In the genomic region with DNA sequence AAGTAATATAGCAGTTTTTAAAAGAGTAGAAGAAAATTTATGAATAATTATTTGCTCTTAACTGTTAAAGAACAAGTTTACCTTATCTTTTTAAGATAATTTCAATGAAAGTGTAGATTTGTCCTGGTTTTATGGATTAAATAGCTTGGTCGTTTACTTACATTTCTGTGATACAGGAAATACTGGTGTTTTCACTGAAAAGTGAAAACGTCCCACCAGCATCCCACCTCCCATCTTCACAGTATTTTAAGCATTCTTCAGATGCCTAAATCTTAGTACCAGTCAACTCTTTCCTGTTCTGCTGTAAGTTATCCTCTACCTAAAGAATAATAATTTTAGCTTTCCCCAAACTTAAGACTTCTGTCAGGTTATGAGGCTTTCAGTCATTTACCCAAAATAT, we compare ENCODE assay signal across 19 cellular contexts. TPM values are rescaled to one million over a fixed set of nuclear protein-coding genes. Genes with fewer than 3 reads are reported as not detected.
DNase-seq lines count a peak whose midpoint lies in the region; TF ChIP-seq lines count a peak whose summit lies in the region.
"Had no signal": no experiment of that assay in that cellular context is flagged by ENCODE, and none has a peak within 500 bp of the region (broad histone marks: within the 10 kb centered on the region; RNA-seq: fewer than 3 reads in every experiment).

No MANE protein-coding gene starts in this region.

- H3K4me3 ChIP-seq in effector memory CD4-positive, alpha-beta T cell (ENCODE audit: insufficient read depth, low read depth, low read length, poor library complexity, severe bottlenecking): no peak overlapping the region
- H3K4me3 ChIP-seq in stomach: no peak overlapping the region
- H3K4me3 ChIP-seq: uterus had no signal

- peak overlapping the region; percentile 95 for H3K27ac Mint-ChIP-seq in activated naive CD4-positive, alpha-beta T cell treated with anti-CD3 and anti-CD28 coated beads, Interleukin-2, amount 50 U/mL, for 24 hours

- no peaks in the 10 kb centered on the region for H3K9me3 Mint-ChIP-seq in activated naive CD4-positive, alpha-beta T cell treated with anti-CD3 and anti-CD28 coated beads, Interleukin-2, amount 50 U/mL, for 24 hours

- intact Hi-C loops in stomach (cut with DNase I; ENCODE audit: low total_unique reads): no loop called here

- no peak for TF ChIP-seq CTCF in VCaP (conservative IDR thresholded peaks at IDR 0.05)
- no peak for TF ChIP-seq CTCF in stomach (IDR thresholded peaks at IDR 0.05)

- H3K27me3 Mint-ChIP-seq in activated naive CD4-positive, alpha-beta T cell treated with anti-CD3 and anti-CD28 coated beads, Interleukin-2, amount 50 U/mL, for 24 hours: no peaks in the 10 kb centered on the region

- peaks cover 75% of the 10 kb centered on the region for H3K4me1 Mint-ChIP-seq in activated naive CD4-positive, alpha-beta T cell treated with anti-CD3 and anti-CD28 coated beads, Interleukin-2, amount 50 U/mL, for 24 hours

- H3K36me3 Mint-ChIP-seq in activated naive CD4-positive, alpha-beta T cell treated with anti-CD3 and anti-CD28 coated beads, Interleukin-2, amount 50 U/mL, for 24 hours: peaks cover 13% of the 10 kb centered on the region

- H3K4me1 ChIP-seq in effector memory CD4-positive, alpha-beta T cell (ENCODE audit: control insufficient read depth, insufficient read depth, low read length, poor library complexity, severe bottlenecking): peaks cover 24% of the 10 kb centered on the region
- peaks cover 34 to 98% (median 67%) of the 10 kb centered on the region in 4 donors for H3K4me1 ChIP-seq in stomach

- H3K27ac ChIP-seq in VCaP (peak overlapping the region; percentile 96), stomach (peak overlapping the region in 3 of 5 donors; percentile 3 to 28 (median 9)), substantia nigra (ENCODE audit: low read depth, low read length, poor library complexity, severe bottlenecking) (no peak overlapping the region)
- peak overlapping the region; percentile 56 for H3K27ac ChIP-seq in effector memory CD4-positive, alpha-beta T cell (ENCODE audit: insufficient read depth, low read length, poor library complexity, severe bottlenecking)

- TF ChIP-seq POLR2A in stomach (IDR thresholded peaks at IDR 0.05): no peak

- WGBS in stomach, 5 donors: 8 to 42% (median 17%) methylated on average over 2 of the region's 2 CpGs

- H3K4me3 Mint-ChIP-seq in activated naive CD4-positive, alpha-beta T cell treated with anti-CD3 and anti-CD28 coated beads, Interleukin-2, amount 50 U/mL, for 24 hours: peak overlapping the region; percentile 81

- H3K27me3 ChIP-seq in effector memory CD4-positive, alpha-beta T cell (replicated peaks; ENCODE audit: control insufficient read depth, insufficient read depth, low read length, poor library complexity, severe bottlenecking): no peaks in the 10 kb centered on the region
- no peaks in the 10 kb centered on the region for H3K27me3 ChIP-seq in stomach
- H3K27me3 ChIP-seq: uterus had no signal

- no peaks in the 10 kb centered on the region for H3K9me3 ChIP-seq in effector memory CD4-positive, alpha-beta T cell (ENCODE audit: control insufficient read depth, low read length)
- no peaks in the 10 kb centered on the region for H3K9me3 ChIP-seq in stomach
- H3K9me3 ChIP-seq: uterus had no signal

- H3K36me3 ChIP-seq in effector memory CD4-positive, alpha-beta T cell (ENCODE audit: control insufficient read depth, insufficient read depth, low read length): peaks cover 3% of the 10 kb centered on the region
- H3K36me3 ChIP-seq in stomach: no peaks in the 10 kb centered on the region
- H3K36me3 ChIP-seq: uterus had no signal

- no peak for TF ChIP-seq EP300 in stomach (IDR thresholded peaks at IDR 0.05)

- no peak for DNase-seq in activated naive CD4-positive, alpha-beta T cell treated with anti-CD3 and anti-CD28 coated beads, Interleukin-2, amount 50 U/mL, for 16 hours
- no peak for DNase-seq in effector memory CD4-positive, alpha-beta T cell
- DNase-seq in stomach (no peak), NCI-H187 (lab: John Stamatoyannopoulos, UW) (no peak), substantia nigra (lab: John Stamatoyannopoulos, UW) (no peak), NCI-H1048 (lab: John Stamatoyannopoulos, UW) (no peak)
- DNase-seq: activated CD4-positive, alpha-beta T cell treated with anti-CD3 and anti-CD28 coated beads for 4 hours; activated gamma-delta T cell treated with Interleukin-2 at 50 U/mL for 16 hours; AML-193; caudate nucleus; DMS53; foreskin fibroblast; GOT3; NCI-H748 treated with DMSO at 0.1 percent for 48 hours; right cardiac atrium; stimulated activated CD4-positive, alpha-beta T cell treated with anti-CD3 and anti-CD28 coated beads, Interleukin-4, amount 100 ng/mL, for 1 hour; uterus had no signal

RNA-seq across cellular contexts. Expression of gene TAB2, which starts 5.8 kb away (rescaled TPM):
- 100 to 1,000 TPM in 2 of 5 donors, 10 to 100 TPM in 3; 15.6 to 119 (median 56.4) TPM for total RNA-seq in stomach
- 10 to 100 TPM; 14.1 to 39.1 (median 24.0) TPM for polyA plus RNA-seq in stomach
